ENCODE assay signal across 11 cellular contexts in genomic region chr3:4583441-4583840, GRCh38.
DNase-seq lines count a peak whose midpoint lies in the region; ATAC-seq and TF ChIP-seq lines count a peak whose summit lies in the region.
"Had no signal": no experiment of that assay in that cellular context is flagged by ENCODE, and none has a peak within 500 bp of the region (broad histone marks: within the 10 kb centered on the region; RNA-seq: fewer than 3 reads in every experiment).

No MANE protein-coding gene starts in this region.

- in situ Hi-C loops in IMR-90 (cut with MboI; ENCODE audit: low sequenced_read_pairs) = no loop called here

- peak overlapping the region; percentile 2; the same call in 1 of the 2 replicates for H3K4me3 ChIP-seq in IMR-90 (ENCODE audit: insufficient read depth, low read depth, low read length)
- no peak overlapping the region for H3K4me3 ChIP-seq in colonic mucosa
- H3K4me3 ChIP-seq in lower lobe of right lung = no peak overlapping the region
- no peak overlapping the region for H3K4me3 ChIP-seq in spleen

- H3K27me3 ChIP-seq in IMR-90 (ENCODE audit: control insufficient read depth, insufficient read depth, low read length) (no peaks in the 10 kb centered on the region), colonic mucosa (no peaks in the 10 kb centered on the region), lower lobe of right lung (ENCODE audit: low read depth) (no peaks in the 10 kb centered on the region), spleen (replicated peaks in 1 of 7) (no peaks in the 10 kb centered on the region)

- no peaks in the 10 kb centered on the region for H3K79me1 ChIP-seq in IMR-90 (ENCODE audit: low read depth in 1 of 2, low read length in 2 of 2)

- peak overlapping the region; percentile 38 for H3K4ac ChIP-seq in IMR-90 (ENCODE audit: low read depth, low read length)

- H3K27ac ChIP-seq in IMR-90 (ENCODE audit: insufficient read depth, low read length) = peak overlapping the region; percentile 83
- peak overlapping the region; percentile 60 for H3K27ac ChIP-seq in colonic mucosa
- peak overlapping the region; percentile 25 for H3K27ac ChIP-seq in lower lobe of right lung
- peak overlapping the region in 7 of 8 donors; percentile 51 to 75 (median 60) for H3K27ac ChIP-seq in spleen

- DNase-seq in IMR-90 = peak; percentile 24
- DNase-seq in colonic mucosa = no peak
- DNase-seq in lower lobe of right lung = no peak
- no peak for DNase-seq in spleen
- DNase-seq in SW480 (ENCODE audit: low spot score) = no peak
- no peak for DNase-seq in iPS-NIHi7 (ENCODE audit: extremely low spot score)
- DNase-seq: NCI-H1436; stimulated activated CD4-positive, alpha-beta T cell treated with anti-CD3 and anti-CD28 coated beads, Interleukin-4, amount 100 ng/mL, for 24 hours had no signal

- peak overlapping the region; percentile 55 for H3K56ac ChIP-seq in IMR-90 (ENCODE audit: extremely low read depth, insufficient read depth, low read length)

- H4K91ac ChIP-seq in IMR-90 (ENCODE audit: insufficient read depth, low read depth, low read length) = peak overlapping the region; percentile 72

- H2BK20ac ChIP-seq in IMR-90 (ENCODE audit: low read depth, low read length) = peak overlapping the region; percentile 45

- H3K9ac ChIP-seq in IMR-90 (ENCODE audit: low read depth, low read length) (peak overlapping the region; percentile 66), colonic mucosa (ENCODE audit: low read depth in 2 of 2, low read length in 2 of 2) (no peak overlapping the region)

- H2AK5ac ChIP-seq in IMR-90 (ENCODE audit: low read depth, low read length) = no peak overlapping the region

- H2BK120ac ChIP-seq in IMR-90 (ENCODE audit: low read depth, low read length) = peak overlapping the region; percentile 86

- TF ChIP-seq RAD21 in IMR-90 (IDR thresholded peaks at IDR 0.05; ENCODE audit: low read length) = no peak

- H3K9me3 ChIP-seq in IMR-90 (ENCODE audit: control insufficient read depth, insufficient read depth, low read length) (no peaks in the 10 kb centered on the region), colonic mucosa (no peaks in the 10 kb centered on the region), lower lobe of right lung (no peaks in the 10 kb centered on the region), spleen (no peaks in the 10 kb centered on the region)

- peak overlapping the region; percentile 2 for H2BK5ac ChIP-seq in IMR-90 (ENCODE audit: low read depth, low read length, poor library complexity, severe bottlenecking)

- peak overlapping the region; percentile 86 for H3K4me2 ChIP-seq in IMR-90 (ENCODE audit: low read depth, low read length)

- no peak overlapping the region for H2AK9ac ChIP-seq in IMR-90 (replicated peaks; ENCODE audit: low read depth, low read length, poor library complexity)

- H2BK15ac ChIP-seq in IMR-90 (ENCODE audit: low read depth, low read length) = peak overlapping the region; percentile 37; the same call in 1 of the 3 replicates

- no peaks in the 10 kb centered on the region for H4K20me1 ChIP-seq in IMR-90 (ENCODE audit: insufficient read depth, low read length)

- H3K9me1 ChIP-seq in IMR-90 (ENCODE audit: insufficient read depth, low read length) = no peaks in the 10 kb centered on the region

- H3K36me3 ChIP-seq in IMR-90 (ENCODE audit: control insufficient read depth, insufficient read depth, low read length) (no peaks in the 10 kb centered on the region), colonic mucosa (no peaks in the 10 kb centered on the region), lower lobe of right lung (no peaks in the 10 kb centered on the region), spleen (no peaks in the 10 kb centered on the region)

- H3K4me1 ChIP-seq in IMR-90 (ENCODE audit: control insufficient read depth, insufficient read depth, low read length) (peaks cover 12% of the 10 kb centered on the region), colonic mucosa (no peaks in the 10 kb centered on the region), lower lobe of right lung (peaks cover 45% of the 10 kb centered on the region), spleen (peaks cover 16 to 89% (median 67%) of the 10 kb centered on the region in 6 donors)

- H3K18ac ChIP-seq in IMR-90 (ENCODE audit: low read depth, low read length) = peak overlapping the region; percentile 89

- peak overlapping the region; percentile 49 for H3K23ac ChIP-seq in IMR-90 (ENCODE audit: low read depth, low read length)

- CTCF ChIA-PET in IMR-90 (lab: Yijun Ruan, JAX) = interaction anchor here (1.1 kb wide), 1 partner anchor 89 kb away, joined by 3 read pairs; no protein-coding TSS in a partner anchor

- intact Hi-C loops in IMR-90 (cut with micrococcal nuclease) = loop anchor here (1.0 kb wide), 1 partner anchor 90 kb away; the partner anchor contains the start of gene ITPR1
- intact Hi-C loops in colonic mucosa (cut with DNase I) = loop anchor here (5.0 kb wide), 1 partner anchor 231 kb away; no protein-coding TSS in a partner anchor
- intact Hi-C loops in lower lobe of right lung (cut with DNase I) = no loop called here
- intact Hi-C loops in spleen (cut with DNase I; ENCODE audit: low total_unique reads) = no loop called here

- H3K14ac ChIP-seq in IMR-90 (replicated peaks; ENCODE audit: low read depth, low read length) = peak overlapping the region; percentile 20; the same call in 1 of the 2 replicates

- dilution Hi-C loops in IMR-90 (cut with HindIII; ENCODE audit: low sequenced_read_pairs, unreplicated experiment) = no loop called here

- POLR2A ChIA-PET in IMR-90 (lab: Charles Lee; ENCODE audit: unreplicated experiment) = no interaction called here

- peak overlapping the region; percentile 86 for H4K5ac ChIP-seq in IMR-90 (ENCODE audit: low read depth, low read length)

- no TSS peak for BruUV-seq in IMR-90 (replicated peaks; lab: Mats Ljungman, UMichigan)

- ATAC-seq in IMR-90 (ENCODE audit: low read depth) = peak; percentile 56
- ATAC-seq in lower lobe of right lung = peak; percentile 40 to 66
- ATAC-seq in HG03571 (IDR thresholded peaks at IDR 0.05; ENCODE audit: unreplicated experiment) = no peak
- no peak for ATAC-seq in HG02938 (IDR thresholded peaks at IDR 0.05; ENCODE audit: unreplicated experiment)
- ATAC-seq: activated T-helper 17 cell treated with anti-CD3 and anti-CD28 coated beads, Interleukin-2, amount 50 U/mL, for 72 hours had no signal

- TF ChIP-seq CTCF in IMR-90 (conservative IDR thresholded peaks at IDR 0.05; ENCODE audit: low read depth, low read length) (no peak), colonic mucosa (IDR thresholded peaks at IDR 0.05) (no peak), lower lobe of right lung (IDR thresholded peaks at IDR 0.05) (no peak), spleen (IDR thresholded peaks at IDR 0.05 in 8 of 11, conservative IDR thresholded peaks at IDR 0.05 in 3 of 11) (no peak)

- no peak for TF ChIP-seq POLR2A in IMR-90 (IDR thresholded peaks at IDR 0.05; ENCODE audit: low read depth, low read length)
- no peak for TF ChIP-seq POLR2A in spleen (IDR thresholded peaks at IDR 0.05)

- no CpG with 5 or more reads among the region's 5 CpGs for WGBS in IMR-90 (ENCODE audit: extremely low coverage in 2 of 2, insufficient read length in 1 of 2), 2 experiments
- 42 to 68% (median 52%) methylated on average over 5 of the region's 5 CpGs for WGBS in spleen, 5 donors

- H2AFZ ChIP-seq in IMR-90 (replicated peaks; ENCODE audit: low read length, poor library complexity) = peak overlapping the region; percentile 45

- H4K8ac ChIP-seq in IMR-90 (ENCODE audit: low read depth in 2 of 2, low read length in 2 of 2) = peak overlapping the region; percentile 63 to 70

TF ChIP-seq in IMR-90, 13 proteins besides CTCF, POLR2A, EP300 and RAD21:
- no peak for TF ChIP-seq CEBPB (IDR thresholded peaks at IDR 0.05; ENCODE audit: low read depth, low read length)
- TF ChIP-seq MAZ (IDR thresholded peaks at IDR 0.05; ENCODE audit: borderline replicate concordance, low read depth, low read length) = no peak
- TF ChIP-seq SMC3 (IDR thresholded peaks at IDR 0.05; ENCODE audit: low read depth, low read length) = no peak
- TF ChIP-seq RCOR1 (IDR thresholded peaks at IDR 0.05; ENCODE audit: insufficient replicate concordance, low read length) = no peak
- no peak for TF ChIP-seq FOS (IDR thresholded peaks at IDR 0.05; ENCODE audit: low read depth, low read length)
- TF ChIP-seq CHD1 (IDR thresholded peaks at IDR 0.05; ENCODE audit: low read depth, low read length) = no peak
- no peak for TF ChIP-seq ELK1 (IDR thresholded peaks at IDR 0.05; ENCODE audit: borderline replicate concordance, low read depth, low read length)

Comparison
In these comparisons a context has a peak if more than half of its experiments do, and no peak if none do; other contexts are left out.
1. ATAC-seq: peak in IMR-90 (single experiment) and lower lobe of right lung (2 of 2); none in HG03571 (single experiment) and HG02938 (single experiment).
2. H3K27ac ChIP-seq: peak in every context shown above with its lines; median percentile 83 in IMR-90; 60 in colonic mucosa; 60 in spleen; 25 in lower lobe of right lung.
3. intact Hi-C loops: an anchor here in IMR-90 (1.0 kb wide) and colonic mucosa (5.0 kb wide); none called in lower lobe of right lung and spleen.